In genomic region chr9:93582115-93582514, GRCh38 we compare ENCODE assay signal across 13 cellular contexts. TPM values are rescaled to one million over a fixed set of nuclear protein-coding genes. Genes with fewer than 3 reads are reported as not detected.
DNase-seq lines count a peak whose midpoint lies in the region; ATAC-seq and TF ChIP-seq lines count a peak whose summit lies in the region.
"Had no signal": no experiment of that assay in that cellular context is flagged by ENCODE, and none has a peak within 500 bp of the region (broad histone marks: within the 10 kb centered on the region; RNA-seq: fewer than 3 reads in every experiment).

No MANE protein-coding gene starts in this region.

- H3K27me3 Mint-ChIP-seq in endodermal cell (ENCODE audit: insufficient read depth), result peaks cover 4% of the 10 kb centered on the region

- H3K36me3 Mint-ChIP-seq in endodermal cell (ENCODE audit: low read depth), result peaks cover 6% of the 10 kb centered on the region

- H3K36me3 ChIP-seq in endodermal cell (ENCODE audit: control insufficient read depth, insufficient read depth, low read length) (peaks cover 4% of the 10 kb centered on the region), neutrophil (no peaks in the 10 kb centered on the region)
- H3K36me3 ChIP-seq: esophagus squamous epithelium had no signal

- WGBS in endodermal cell (ENCODE audit: insufficient coverage in 1 of 2, insufficient read length in 1 of 2), 2 experiments, result 57 to 66% methylated on average over 4 to 5 of the region's 5 CpGs

- H3K4me1 Mint-ChIP-seq in endodermal cell, result peaks cover 33% of the 10 kb centered on the region

- peaks cover 14% of the 10 kb centered on the region for H3K4me1 ChIP-seq in endodermal cell (ENCODE audit: control insufficient read depth, insufficient read depth, low read length)
- H3K4me1 ChIP-seq in neutrophil (ENCODE audit: control insufficient read depth in 1 of 2, insufficient read depth in 1 of 2, low read depth in 1 of 2, low read length in 1 of 2), result peaks cover 17 to 27% of the 10 kb centered on the region in 2 experiments

- ATAC-seq in HG03196 (IDR thresholded peaks at IDR 0.05; ENCODE audit: unreplicated experiment), result no peak

- no peak overlapping the region for H3K27ac Mint-ChIP-seq in endodermal cell

- H3K9me3 ChIP-seq in endodermal cell (ENCODE audit: control insufficient read depth, low read length), result peaks cover 9% of the 10 kb centered on the region
- no peaks in the 10 kb centered on the region for H3K9me3 ChIP-seq in neutrophil
- H3K9me3 ChIP-seq: esophagus squamous epithelium had no signal

- H3K4me3 ChIP-seq in endodermal cell (ENCODE audit: low read length) (no peak overlapping the region), neutrophil (ENCODE audit: low read depth in 1 of 2, low read length in 1 of 2) (no peak overlapping the region), foreskin fibroblast (ENCODE audit: low read depth in 1 of 2, low read length in 2 of 2) (no peak overlapping the region)
- H3K4me3 ChIP-seq: esophagus squamous epithelium, skin epidermis had no signal

- H3K9ac ChIP-seq in endodermal cell (ENCODE audit: extremely low read depth, low read length, poor library complexity, severe bottlenecking), result no peak overlapping the region

- no peak overlapping the region for H3K4me3 Mint-ChIP-seq in endodermal cell

- H3K27me3 ChIP-seq in endodermal cell (ENCODE audit: control insufficient read depth, insufficient read depth, low read length, poor library complexity, severe bottlenecking), result no peaks in the 10 kb centered on the region
- no peaks in the 10 kb centered on the region for H3K27me3 ChIP-seq in neutrophil
- H3K27me3 ChIP-seq: esophagus squamous epithelium had no signal

- peaks cover 4% of the 10 kb centered on the region for H3K9me3 Mint-ChIP-seq in endodermal cell

- peak; percentile 28 for DNase-seq in DMS79 treated with DMSO at 0.1 percent for 48 hours (lab: John Stamatoyannopoulos, UW)
- DNase-seq in NCI-H2196 (lab: John Stamatoyannopoulos, UW; ENCODE audit: unreplicated experiment), result peak; percentile 87
- DNase-seq in endodermal cell, result peak; percentile 44
- DNase-seq in stimulated activated CD4-positive, alpha-beta T cell treated with anti-CD3 and anti-CD28 coated beads, Interleukin-4, amount 100 ng/mL, for 24 hours, result no peak
- DNase-seq in putamen (ENCODE audit: low spot score), result no peak
- DNase-seq in foreskin fibroblast, result no peak
- DNase-seq: amygdala, esophagus squamous epithelium, IMR-90, NCI-H82 had no signal

- H3K27ac ChIP-seq in endodermal cell (ENCODE audit: low read depth, low read length), result no peak overlapping the region
- H3K27ac ChIP-seq in neutrophil, result peak overlapping the region; percentile 30

- TF ChIP-seq CTCF in endodermal cell (conservative IDR thresholded peaks at IDR 0.05) (no peak), neutrophil (IDR thresholded peaks at IDR 0.05) (no peak), foreskin fibroblast (IDR thresholded peaks at IDR 0.05; ENCODE audit: low read depth, low read length) (no peak)

RNA-seq across cellular contexts. Expression of gene PHF2, which starts 5.7 kb away (rescaled TPM):
- total RNA-seq in endodermal cell, result 10 to 100 TPM; 17.1 to 20.2 TPM
- 21.4 TPM for polyA plus RNA-seq in endodermal cell (2013, experiment 1 of 2)
- 21.7 TPM for polyA plus RNA-seq in endodermal cell (2013, experiment 2 of 2)

Comparison
In these comparisons a context has a peak if more than half of its experiments do, and no peak if none do; other contexts are left out.
1. DNase-seq: peak in DMS79 treated with DMSO at 0.1 percent for 48 hours (single experiment), NCI-H2196 (single experiment) and endodermal cell (single experiment); none in stimulated activated CD4-positive, alpha-beta T cell treated with anti-CD3 and anti-CD28 coated beads, Interleukin-4, amount 100 ng/mL, for 24 hours (single experiment), putamen (single experiment) and foreskin fibroblast (0 of 2).